In genomic region chr4:38805530-38806145, GRCh38 we compare ENCODE assay signal across 8 cellular contexts. TPM values are rescaled to one million over a fixed set of nuclear protein-coding genes. Genes with fewer than 3 reads are reported as not detected.
A peak's percentile ranks its signal among the peaks of the same experiment; 100 is the strongest.
DNase-seq lines count a peak whose midpoint lies in the region; ATAC-seq and TF ChIP-seq lines count a peak whose summit lies in the region.

No MANE protein-coding gene starts in this region.

- H3K4me1 Mint-ChIP-seq in naive thymus-derived CD4-positive, alpha-beta T cell, result peaks cover 27 to 46% (median 39%) of the 10 kb centered on the region in 7 donors

- POLR2A ChIA-PET in naive thymus-derived CD4-positive, alpha-beta T cell (lab: Charles Lee), result interaction anchor here (0.6 to 1.7 kb wide), 6 partner anchors 8 to 572 kb away, joined by 3 to 7 read pairs (median 4); no protein-coding TSS in a partner anchor

- peak overlapping the region; percentile 87 to 95 (median 90) for H3K4me3 Mint-ChIP-seq in naive thymus-derived CD4-positive, alpha-beta T cell

- H3K9me3 Mint-ChIP-seq in naive thymus-derived CD4-positive, alpha-beta T cell, result peaks cover 8 to 34% (median 17%) of the 10 kb centered on the region in 11 donors

- peak overlapping the region; percentile 61 for H3K4me3 ChIP-seq in coronary artery
- H3K4me3 ChIP-seq in naive thymus-derived CD4-positive, alpha-beta T cell (ENCODE audit: low read length), result peak overlapping the region; percentile 51
- H3K4me3 ChIP-seq in MG63, result no peak overlapping the region

- peaks cover 8 to 12% of the 10 kb centered on the region in 2 donors for H3K4me1 ChIP-seq in naive thymus-derived CD4-positive, alpha-beta T cell (ENCODE audit: control insufficient read depth in 2 of 2, insufficient read depth in 2 of 2, low read length in 2 of 2)

- CTCF ChIA-PET in naive thymus-derived CD4-positive, alpha-beta T cell (lab: Charles Lee), result interaction anchor here (0.6 to 3.1 kb wide), 7 partner anchors 18 to 735 kb away, joined by 3 to 41 read pairs (median 4); partner anchors contain the start of gene TLR10

- peaks cover 0 to 21% (median 0%) of the 10 kb centered on the region in 3 experiments for H3K36me3 ChIP-seq in naive thymus-derived CD4-positive, alpha-beta T cell (ENCODE audit: control insufficient read depth in 2 of 3, insufficient read depth in 3 of 3, low read length in 3 of 3)
- no peaks in the 10 kb centered on the region for H3K36me3 ChIP-seq in MG63

- no peaks in the 10 kb centered on the region for H3K27me3 ChIP-seq in naive thymus-derived CD4-positive, alpha-beta T cell (ENCODE audit: control insufficient read depth in 2 of 2, insufficient read depth in 2 of 2, low read length in 2 of 2)
- H3K27me3 ChIP-seq in MG63, result no peaks in the 10 kb centered on the region

- peaks cover 19 to 36% (median 28%) of the 10 kb centered on the region in 5 donors for H3K36me3 Mint-ChIP-seq in naive thymus-derived CD4-positive, alpha-beta T cell

- no peak for TF ChIP-seq CTCF in coronary artery (IDR thresholded peaks at IDR 0.05)

- peaks cover 0 to 2% (median 0%) of the 10 kb centered on the region in 5 donors for H3K27me3 Mint-ChIP-seq in naive thymus-derived CD4-positive, alpha-beta T cell

- H3K27ac Mint-ChIP-seq in naive thymus-derived CD4-positive, alpha-beta T cell, result peak overlapping the region; percentile 87 to 99 (median 94)

- ATAC-seq in GM18858 (IDR thresholded peaks at IDR 0.05; ENCODE audit: unreplicated experiment) (peak; percentile 76), HG02763 (IDR thresholded peaks at IDR 0.05; ENCODE audit: unreplicated experiment) (peak; percentile 76)
- ATAC-seq in naive thymus-derived CD4-positive, alpha-beta T cell, result peak; percentile 49

- intact Hi-C loops in naive thymus-derived CD4-positive, alpha-beta T cell (cut with micrococcal nuclease), result loop anchor here in 1 of 2 donors (2.0 kb wide), 2 partner anchors 15 to 673 kb away; no protein-coding TSS in a partner anchor

- DNase-seq in NOMO-1 treated with dmso at 0.1 percent for 144 hours (lab: John Stamatoyannopoulos, UW; ENCODE audit: unreplicated experiment), result peak; percentile 73
- DNase-seq in coronary artery (ENCODE audit: low spot score), result no peak
- DNase-seq in naive thymus-derived CD4-positive, alpha-beta T cell, result peak in 2 of 9 donors; percentile 1 to 9
- DNase-seq in NCI-H187 treated with DMSO at 0.1 percent for 48 hours (lab: John Stamatoyannopoulos, UW), result no peak
- DNase-seq in MG63, result no peak
- no peak for DNase-seq in stimulated activated naive CD4-positive, alpha-beta T cell treated with Interleukin-2 at 50 U/mL for 16 hours (lab: John Stamatoyannopoulos, UW)

- H3K27ac ChIP-seq in coronary artery, result peak overlapping the region; percentile 51 to 81
- H3K27ac ChIP-seq in naive thymus-derived CD4-positive, alpha-beta T cell (ENCODE audit: low read depth, low read length), result peak overlapping the region; percentile 61

- peaks cover 0 to 25% (median 0%) of the 10 kb centered on the region in 3 experiments for H3K9me3 ChIP-seq in naive thymus-derived CD4-positive, alpha-beta T cell (ENCODE audit: control insufficient read depth in 2 of 3, low read length in 3 of 3)
- H3K9me3 ChIP-seq in MG63, result no peaks in the 10 kb centered on the region

RNA-seq across cellular contexts. Expression of gene TLR1, which starts 1.0 kb away (rescaled TPM):
- total RNA-seq in naive thymus-derived CD4-positive, alpha-beta T cell, result 10 to 100 TPM; 11.8 to 41.9 (median 17.7) TPM
- 10 to 100 TPM; 22.1 to 23.0 TPM for polyA plus RNA-seq in naive thymus-derived CD4-positive, alpha-beta T cell
- total RNA-seq in MG63 (2014; rRNA removed; shearing (Covaris generic); ENCODE audit: low replicate concordance), result 0.07 TPM in 1 of 2 replicates, not detected in the other

RNA-seq across cellular contexts. Expression of gene TLR10, which starts 22.8 kb away (rescaled TPM):
- total RNA-seq in naive thymus-derived CD4-positive, alpha-beta T cell, result 1 to 10 TPM in 1 of 5 experiments, under 1 TPM in 3, not detected in 1; 0.13 to 1.6 (median 0.58) TPM
- under 1 TPM; 0.14 to 0.33 TPM for polyA plus RNA-seq in naive thymus-derived CD4-positive, alpha-beta T cell
- total RNA-seq in MG63 (2014; rRNA removed; shearing (Covaris generic); ENCODE audit: low replicate concordance), result not detected in 2 replicates

RNA-seq across cellular contexts. Expression of gene TLR6, which starts 51.0 kb away (rescaled TPM):
- 1 to 10 TPM in 4 of 5 experiments, under 1 TPM in 1; 1.00 to 8.8 (median 1.9) TPM for total RNA-seq in naive thymus-derived CD4-positive, alpha-beta T cell
- not detected for polyA plus RNA-seq in naive thymus-derived CD4-positive, alpha-beta T cell
- 0.82 TPM in 1 of 2 replicates, not detected in the other for total RNA-seq in MG63 (2014; rRNA removed; shearing (Covaris generic); ENCODE audit: low replicate concordance)

Comparison
In these comparisons a context has a peak if more than half of its experiments do, and no peak if none do; other contexts are left out.
1. RNA of gene TLR1, which starts 1.0 kb away (total RNA-seq): 11.8 to 41.9 TPM in naive thymus-derived CD4-positive, alpha-beta T cell; 0.07 TPM in MG63; every median in the first group is over 10 times any median in the second.
2. Peak in every context shown above with its lines, with median percentiles within 50 percentile points of each other: ATAC-seq.